Comparison of ENCODE assay signal across 8 cellular contexts in the genomic region with DNA sequence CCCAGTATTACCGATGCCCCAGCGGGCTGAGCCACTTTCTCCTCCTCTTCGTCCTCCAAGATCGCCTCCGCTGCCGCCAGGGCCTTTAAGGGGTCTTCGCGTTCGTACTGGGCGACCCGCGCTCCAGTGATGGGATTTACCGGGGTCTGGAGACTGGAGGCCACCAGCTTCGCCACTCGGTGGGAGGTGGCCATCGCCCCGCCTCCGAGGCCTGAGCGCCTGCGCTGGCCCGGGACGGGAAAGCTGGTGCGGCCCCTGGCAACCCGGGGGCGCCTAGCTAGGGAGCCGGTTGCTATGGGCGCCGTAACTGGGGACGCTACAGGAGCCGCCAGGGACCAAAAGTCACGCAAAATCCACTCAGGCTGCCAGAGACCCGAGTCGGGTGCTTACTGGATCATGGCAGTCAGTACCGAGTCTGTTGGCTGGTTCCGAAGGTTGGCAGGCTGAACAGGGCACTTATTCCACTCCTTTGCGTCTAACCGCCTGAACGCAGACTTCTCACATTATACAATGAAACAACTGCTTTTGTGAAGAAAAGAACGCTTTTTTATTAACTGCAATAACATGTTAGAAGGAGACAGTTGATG. TPM values are rescaled to one million over a fixed set of nuclear protein-coding genes. Genes with fewer than 3 reads are reported as not detected.
DNase-seq lines count a peak whose midpoint lies in the region; ATAC-seq, FAIRE-seq and TF ChIP-seq lines count a peak whose summit lies in the region.

A gene with protein sequence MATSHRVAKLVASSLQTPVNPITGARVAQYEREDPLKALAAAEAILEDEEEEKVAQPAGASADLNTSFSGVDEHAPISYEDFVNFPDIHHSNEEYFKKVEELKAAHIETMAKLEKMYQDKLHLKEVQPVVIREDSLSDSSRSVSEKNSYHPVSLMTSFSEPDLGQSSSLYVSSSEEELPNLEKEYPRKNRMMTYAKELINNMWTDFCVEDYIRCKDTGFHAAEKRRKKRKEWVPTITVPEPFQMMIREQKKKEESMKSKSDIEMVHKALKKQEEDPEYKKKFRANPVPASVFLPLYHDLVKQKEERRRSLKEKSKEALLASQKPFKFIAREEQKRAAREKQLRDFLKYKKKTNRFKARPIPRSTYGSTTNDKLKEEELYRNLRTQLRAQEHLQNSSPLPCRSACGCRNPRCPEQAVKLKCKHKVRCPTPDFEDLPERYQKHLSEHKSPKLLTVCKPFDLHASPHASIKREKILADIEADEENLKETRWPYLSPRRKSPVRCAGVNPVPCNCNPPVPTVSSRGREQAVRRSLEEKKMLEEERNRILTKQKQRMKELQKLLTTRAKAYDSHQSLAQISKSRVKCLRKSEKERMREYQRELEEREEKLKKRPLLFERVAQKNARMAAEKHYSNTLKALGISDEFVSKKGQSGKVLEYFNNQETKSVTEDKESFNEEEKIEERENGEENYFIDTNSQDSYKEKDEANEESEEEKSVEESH (minus strand): TSS at position 213 of the 587 bp plus-strand sequence. CDS start 19 bp downstream, at position 194.

- peak within 1 kb of the TSS; percentile 64 for H3K27ac ChIP-seq in GM23248
- H3K27ac ChIP-seq in KOPT-K1 (ENCODE audit: low read depth, low read length, poor library complexity, severe bottlenecking), result peak within 1 kb of the TSS; percentile 72

- 0 out of 2 replicates have a peak, but pooled peaks cover 3% of the 10 kb centered on the region for H3K4me1 ChIP-seq in GM23248 (ENCODE audit: insufficient read depth)

- intact Hi-C loops in natural killer cell (cut with micrococcal nuclease), result loop anchor here (1.0 to 10.0 kb wide), 3 partner anchors 34 to 319 kb away; a partner anchor contains a TSS

- in situ Hi-C loops in GM23248 (cut with MboI), result no loop called here

- H3K4me1 Mint-ChIP-seq in activated T-helper 17 cell treated with anti-CD3 and anti-CD28 coated beads, Interleukin-2, amount 50 U/mL, for 72 hours, result peaks cover 6% of the 10 kb centered on the region
- H3K4me1 Mint-ChIP-seq in natural killer cell, result peaks cover 18 to 25% of the 10 kb centered on the region in 2 donors

- no peaks in the 10 kb centered on the region for H3K27me3 ChIP-seq in GM23248 (replicated peaks; ENCODE audit: insufficient read depth)

- H3K79me2 ChIP-seq in GM23248 (ENCODE audit: insufficient read depth), result no peaks in the 10 kb centered on the region

- no peaks in the 10 kb centered on the region for H3K9me2 ChIP-seq in GM23248 (ENCODE audit: insufficient read depth)

- 0 to 2% methylated on average over 32 to 34 of the region's 39 CpGs for WGBS in GM23248 (ENCODE audit: low coverage in 1 of 2, low lambda C conversion rate in 2 of 2, missing lambda C conversion rate in 2 of 2), 2 experiments

- H3K9ac ChIP-seq in GM23248, result peak within 1 kb of the TSS; percentile 81

- H3K9me3 Mint-ChIP-seq in activated T-helper 17 cell treated with anti-CD3 and anti-CD28 coated beads, Interleukin-2, amount 50 U/mL, for 72 hours, result no peaks in the 10 kb centered on the region
- no peaks in the 10 kb centered on the region for H3K9me3 Mint-ChIP-seq in natural killer cell

- no peaks in the 10 kb centered on the region for H3K27me3 Mint-ChIP-seq in activated T-helper 17 cell treated with anti-CD3 and anti-CD28 coated beads, Interleukin-2, amount 50 U/mL, for 72 hours
- H3K27me3 Mint-ChIP-seq in natural killer cell (ENCODE audit: low read depth in 2 of 2), result no peaks in the 10 kb centered on the region

- peak within 1 kb of the TSS; percentile 98 for H2AFZ ChIP-seq in GM23248

- peak within 1 kb of the TSS; percentile 91 for H3K4me3 ChIP-seq in GM23248

- H3K36me3 ChIP-seq in GM23248 (ENCODE audit: low read depth), result no peaks in the 10 kb centered on the region
- H3K36me3 ChIP-seq in KOPT-K1 (ENCODE audit: insufficient read depth, low read length), result no peaks in the 10 kb centered on the region

- DNase-seq in Daoy (ENCODE audit: low read depth), result peak; percentile 91
- DNase-seq in GM23248, result peak; percentile 91
- peak; percentile 59 for DNase-seq in RCC 7860 (ENCODE audit: low spot score)
- peak; percentile 78 for DNase-seq in fibroblast of peridontal ligament (ENCODE audit: extremely low read depth)
- DNase-seq in natural killer cell, result peak; percentile 74
- DNase-seq in stimulated activated naive CD4-positive, alpha-beta T cell (lab: John Stamatoyannopoulos, UW), result peak in 4 of 6 experiments; percentile 67 to 80 (median 76)

- TF ChIP-seq CTCF in natural killer cell (IDR thresholded peaks at IDR 0.05), result no peak

- no peaks in the 10 kb centered on the region for H3K36me3 Mint-ChIP-seq in activated T-helper 17 cell treated with anti-CD3 and anti-CD28 coated beads, Interleukin-2, amount 50 U/mL, for 72 hours (ENCODE audit: low read depth)
- no peaks in the 10 kb centered on the region for H3K36me3 Mint-ChIP-seq in natural killer cell

- H3F3A ChIP-seq in GM23248 (ENCODE audit: insufficient read depth), result peaks cover 10% of the 10 kb centered on the region

- peak within 1 kb of the TSS; percentile 98 for H3K4me3 Mint-ChIP-seq in activated T-helper 17 cell treated with anti-CD3 and anti-CD28 coated beads, Interleukin-2, amount 50 U/mL, for 72 hours
- H3K4me3 Mint-ChIP-seq in natural killer cell, result peak within 1 kb of the TSS; percentile 99

- ATAC-seq in activated T-helper 17 cell treated with anti-CD3 and anti-CD28 coated beads, Interleukin-2, amount 50 U/mL, for 72 hours (replicated peaks), result peak; percentile 81
- ATAC-seq in natural killer cell, result peak; percentile 68 to 82 (median 78)

- peak within 1 kb of the TSS; percentile 98 for H3K4me2 ChIP-seq in GM23248 (ENCODE audit: unreplicated experiment)

- H3K9me3 ChIP-seq in GM23248 (ENCODE audit: low read depth) (no peaks in the 10 kb centered on the region), KOPT-K1 (ENCODE audit: insufficient read depth, low read length, poor library complexity, severe bottlenecking) (no peaks in the 10 kb centered on the region)

- FAIRE-seq in RCC 7860 (lab: Jason Lieb, UNC), result no peak

- H3K27ac Mint-ChIP-seq in activated T-helper 17 cell treated with anti-CD3 and anti-CD28 coated beads, Interleukin-2, amount 50 U/mL, for 72 hours, result peak within 1 kb of the TSS; percentile 88
- peak within 1 kb of the TSS; percentile 88 to 89 for H3K27ac Mint-ChIP-seq in natural killer cell

- no peaks in the 10 kb centered on the region for H4K20me1 ChIP-seq in GM23248 (ENCODE audit: insufficient read depth)

RNA-seq across cellular contexts. Expression of the gene that starts here (rescaled TPM):
- total RNA-seq in Daoy (2014; rRNA removed; shearing (Covaris generic)), result 2.7 and 4.0 TPM in 2 replicates
- total RNA-seq in GM23248 (2014; rRNA removed; shearing (Covaris generic)), result 0.25 and 0.76 TPM in 2 replicates
- polyA plus RNA-seq in GM23248 (2016; fragmentation: Nextera tagmentation; extraction: Ambion mirVana), result 1.4 and 1.8 TPM in 2 replicates
- 1 to 10 TPM; 8.7 to 9.8 TPM for total RNA-seq in activated T-helper 17 cell treated with anti-CD3 and anti-CD28 coated beads, Interleukin-2, amount 50 U/mL, for 72 hours
- total RNA-seq in natural killer cell, result 1 to 10 TPM in 1 of 3 donors, under 1 TPM in 2; 0.68 to 1.1 (median 0.88) TPM

Comparison
In these comparisons a context has a peak if more than half of its experiments do, and no peak if none do; other contexts are left out.
1. Peak in every context shown above with its lines: DNase-seq, ATAC-seq, H3K4me3 ChIP-seq and H3K27ac ChIP-seq.